Comparison of ENCODE assay signal across 13 cellular contexts in the genomic region with DNA sequence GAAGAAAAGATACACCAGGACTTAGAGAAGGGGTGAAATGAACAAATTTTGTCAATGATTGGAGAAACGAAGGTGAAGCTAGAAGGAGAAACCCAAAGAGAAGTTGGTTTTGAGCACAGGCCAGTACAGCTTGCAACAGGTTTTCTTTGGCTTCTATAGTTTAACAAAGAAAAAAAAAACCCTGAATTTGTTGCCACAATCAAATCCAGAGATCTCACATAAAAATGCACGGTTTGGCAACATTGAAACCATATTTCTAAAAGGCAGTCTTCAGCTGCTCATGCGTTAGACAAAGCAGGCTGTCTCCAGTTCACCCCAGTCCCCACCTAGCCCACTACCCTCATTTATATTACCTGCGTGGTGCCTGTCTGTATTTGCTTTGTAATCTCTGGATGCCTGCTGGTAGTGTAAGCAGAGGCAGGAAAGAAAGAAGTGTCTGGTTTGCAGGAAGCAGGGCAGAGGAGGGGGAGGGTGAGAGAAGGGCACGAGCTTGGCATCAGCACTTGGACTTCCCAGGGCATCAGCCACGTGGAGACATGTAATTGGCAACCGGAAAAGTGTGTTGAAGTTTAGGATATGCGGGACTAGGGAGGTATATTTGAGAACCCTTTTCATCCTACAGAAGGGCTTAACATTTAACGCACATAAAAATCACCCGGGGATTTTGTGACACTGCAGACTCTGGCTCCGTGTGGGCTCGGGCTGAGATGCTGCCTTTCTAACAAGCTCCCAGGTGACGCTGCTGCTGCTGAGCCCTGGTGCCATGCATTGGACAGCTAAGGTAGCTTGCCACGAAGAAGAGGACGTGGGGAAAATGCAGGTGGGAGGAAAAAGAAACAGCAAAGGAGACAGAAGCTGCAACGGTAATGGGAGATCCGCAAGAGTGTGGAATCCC. TPM values are rescaled to one million over a fixed set of nuclear protein-coding genes. Genes with fewer than 3 reads are reported as not detected.
DNase-seq lines count a peak whose midpoint lies in the region; ATAC-seq and FAIRE-seq lines count a peak whose summit lies in the region.
"Had no signal": no experiment of that assay in that cellular context is flagged by ENCODE, and none has a peak within 500 bp of the region (broad histone marks: within the 10 kb centered on the region; RNA-seq: fewer than 3 reads in every experiment).

No MANE protein-coding gene starts in this region.

- peak overlapping the region in 1 of 7 donors; percentile 37 for H3K4me3 Mint-ChIP-seq in CD8-positive, alpha-beta memory T cell
- peak overlapping the region; percentile 18 for H3K4me3 Mint-ChIP-seq in activated naive CD8-positive, alpha-beta T cell

- no peaks in the 10 kb centered on the region for H3K27me3 ChIP-seq in CD8-positive, alpha-beta memory T cell (ENCODE audit: insufficient read depth, low read length, poor library complexity, severe bottlenecking)
- H3K27me3 ChIP-seq: cardiac muscle cell, thyroid gland had no signal

- H3K9me3 ChIP-seq in CD8-positive, alpha-beta memory T cell (ENCODE audit: low read length): no peaks in the 10 kb centered on the region
- H3K9me3 ChIP-seq: thyroid gland had no signal

- H3K36me3 Mint-ChIP-seq in CD8-positive, alpha-beta memory T cell: peaks cover 0 to 20% (median 0%) of the 10 kb centered on the region in 3 donors
- H3K36me3 Mint-ChIP-seq in activated naive CD8-positive, alpha-beta T cell: no peaks in the 10 kb centered on the region

- peak; percentile 47 for ATAC-seq in left lobe of liver
- ATAC-seq in left colon: no peak
- ATAC-seq: GM12878 had no signal

- no peak overlapping the region for H3K27ac ChIP-seq in CD8-positive, alpha-beta memory T cell (ENCODE audit: low read depth, low read length)
- H3K27ac ChIP-seq: cardiac muscle cell, thyroid gland had no signal

- peaks cover 16% of the 10 kb centered on the region for H3K4me1 ChIP-seq in CD8-positive, alpha-beta memory T cell (ENCODE audit: insufficient read depth, low read length)

- H3K36me3 ChIP-seq in CD8-positive, alpha-beta memory T cell (ENCODE audit: insufficient read depth, low read length): no peaks in the 10 kb centered on the region
- H3K36me3 ChIP-seq: thyroid gland had no signal

- intact Hi-C loops in left colon (cut with DNase I, micrococcal nuclease): loop anchor here in 1 of 2 donors (10.0 kb wide), 1 partner anchor 143 kb away; no protein-coding TSS in a partner anchor

- peaks cover 13 to 20% (median 19%) of the 10 kb centered on the region in 3 donors for H3K4me1 Mint-ChIP-seq in CD8-positive, alpha-beta memory T cell
- H3K4me1 Mint-ChIP-seq in activated naive CD8-positive, alpha-beta T cell (ENCODE audit: low read depth): peaks cover 23% of the 10 kb centered on the region

- no peaks in the 10 kb centered on the region for H3K9me3 Mint-ChIP-seq in CD8-positive, alpha-beta memory T cell
- no peaks in the 10 kb centered on the region for H3K9me3 Mint-ChIP-seq in activated naive CD8-positive, alpha-beta T cell (ENCODE audit: low read depth)

- in situ Hi-C loops in ACHN (cut with HindIII; ENCODE audit: low pct_ligation_motif_present, low pct_unique_long_range_greater_than_20kb, low sequenced_read_pairs): no loop called here

- peak; percentile 77 for FAIRE-seq in HTR-8/SVneo (lab: Jason Lieb, UNC)
- FAIRE-seq: GM12878 had no signal

- CTCF ChIA-PET in CD8-positive, alpha-beta memory T cell (lab: Charles Lee): interaction anchor here (1.4 to 1.5 kb wide), 2 partner anchors 11 to 14 kb away, joined by 3 to 4 read pairs; a partner anchor contains a TSS

- POLR2A ChIA-PET in CD8-positive, alpha-beta memory T cell (lab: Charles Lee): interaction anchor here (0.6 kb wide), 1 partner anchor 834 kb away, joined by 6 read pairs; no protein-coding TSS in a partner anchor

- no peak overlapping the region for H3K4me3 ChIP-seq in CD8-positive, alpha-beta memory T cell (ENCODE audit: low read length)
- H3K4me3 ChIP-seq: cardiac muscle cell, GM12878, thyroid gland had no signal

- no peaks in the 10 kb centered on the region for H3K27me3 Mint-ChIP-seq in CD8-positive, alpha-beta memory T cell
- no peaks in the 10 kb centered on the region for H3K27me3 Mint-ChIP-seq in activated naive CD8-positive, alpha-beta T cell

- H3K27ac Mint-ChIP-seq in CD8-positive, alpha-beta memory T cell: peak overlapping the region in 6 of 8 donors; percentile 75 to 95 (median 86)
- H3K27ac Mint-ChIP-seq in activated naive CD8-positive, alpha-beta T cell: peak overlapping the region; percentile 91
- H3K27ac Mint-ChIP-seq: progenitor cell of endocrine pancreas had no signal

- no peak for DNase-seq in CD8-positive, alpha-beta memory T cell
- no peak for DNase-seq in HTR-8/SVneo (ENCODE audit: insufficient read length, low spot score)
- DNase-seq in left lobe of liver (ENCODE audit: low spot score): peak; percentile 52
- no peak for DNase-seq in cortex of kidney (lab: John Stamatoyannopoulos, UW)
- DNase-seq in ACHN: no peak
- no peak for DNase-seq in NCI-H2196 treated with DMSO at 0.1 percent for 48 hours (lab: John Stamatoyannopoulos, UW; ENCODE audit: unreplicated experiment)
- DNase-seq in left colon: no peak
- DNase-seq: NCI-H446, thyroid gland had no signal

RNA-seq across cellular contexts. Expression of a gene that starts 14.4 kb away (rescaled TPM):
- 10 to 100 TPM; 37.1 to 41.3 TPM for total RNA-seq in CD8-positive, alpha-beta memory T cell
- 42.5 TPM for polyA plus RNA-seq in CD8-positive, alpha-beta memory T cell
- total RNA-seq in left lobe of liver (4.3 TPM), left colon (10 to 100 TPM; 11.1 to 14.7 TPM)

RNA-seq across cellular contexts. Expression of a gene that starts 48.5 kb away (rescaled TPM):
- total RNA-seq in CD8-positive, alpha-beta memory T cell: under 1 TPM; 0.37 to 0.58 TPM
- 0.40 TPM for polyA plus RNA-seq in CD8-positive, alpha-beta memory T cell
- not detected for total RNA-seq in left lobe of liver
- not detected for total RNA-seq in left colon
- total RNA-seq: cardiac muscle cell, progenitor cell of endocrine pancreas had no signal
- polyA plus RNA-seq: cardiac muscle cell, GM12878 had no signal
